Comparison of ENCODE assay signal across 8 cellular contexts in the genomic region with DNA sequence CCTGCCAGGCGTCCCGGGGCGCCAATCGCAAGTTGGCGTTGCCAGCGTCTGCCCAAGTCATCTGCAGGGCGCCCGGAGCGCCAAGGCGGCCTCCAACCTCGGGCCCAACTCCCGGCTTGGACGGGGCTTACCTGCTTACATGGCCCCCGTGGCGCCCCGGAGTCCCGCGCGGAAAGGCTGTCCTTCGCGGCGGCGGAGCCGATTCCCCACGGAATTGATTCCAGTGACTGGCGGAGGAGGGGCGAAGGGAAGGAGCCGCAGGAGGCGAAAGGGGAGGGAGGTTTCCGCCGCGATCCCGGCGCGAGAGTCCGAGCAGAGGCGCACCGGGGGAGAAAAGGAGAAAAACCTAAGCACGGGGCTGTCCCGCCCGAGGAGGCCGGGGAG. TPM values are rescaled to one million over a fixed set of nuclear protein-coding genes. Genes with fewer than 3 reads are reported as not detected.
A peak's percentile ranks its signal among the peaks of the same experiment; 100 is the strongest.
DNase-seq lines count a peak whose midpoint lies in the region; ATAC-seq and TF ChIP-seq lines count a peak whose summit lies in the region.

No MANE protein-coding gene starts in this region.

- H3K36me3 ChIP-seq in RWPE2 (ENCODE audit: low read depth): peaks cover 15% of the 10 kb centered on the region
- no peaks in the 10 kb centered on the region for H3K36me3 ChIP-seq in neural cell (ENCODE audit: insufficient read depth, low read length)

- H3K79me2 ChIP-seq in neural cell (replicated peaks; ENCODE audit: insufficient read depth, low read length): no peaks in the 10 kb centered on the region

- ATAC-seq in RWPE2 (ENCODE audit: low read depth): no peak; the same call in 2 of the 3 replicates
- no peak for ATAC-seq in HG03442 (IDR thresholded peaks at IDR 0.05; ENCODE audit: unreplicated experiment)

- peak; percentile 72 for DNase-seq in NCI-H82 (lab: John Stamatoyannopoulos, UW)
- no peak for DNase-seq in NCI-H82 treated with DMSO at 0.1 percent for 48 hours (lab: John Stamatoyannopoulos, UW; ENCODE audit: unreplicated experiment)
- DNase-seq in RWPE2 (ENCODE audit: low spot score): peak; percentile 30
- DNase-seq in epithelial cell of prostate (ENCODE audit: low read depth, low spot score): no peak
- DNase-seq in cortex of kidney (lab: John Stamatoyannopoulos, UW): no peak
- DNase-seq in hippocampal formation (lab: John Stamatoyannopoulos, UW): no peak

- TF ChIP-seq CTCF in RWPE2 (IDR thresholded peaks at IDR 0.05; ENCODE audit: poor library complexity, severe bottlenecking) (no peak), neural cell (IDR thresholded peaks at IDR 0.05; ENCODE audit: poor library complexity, severe bottlenecking) (no peak)

- no peaks in the 10 kb centered on the region for H3K9me2 ChIP-seq in neural cell (ENCODE audit: insufficient read depth, low read length)

- no peaks in the 10 kb centered on the region for H3K27me3 ChIP-seq in RWPE2 (ENCODE audit: insufficient read depth, poor library complexity, severe bottlenecking)
- H3K27me3 ChIP-seq in neural cell (ENCODE audit: insufficient read depth, low read depth, low read length): peaks cover 32% of the 10 kb centered on the region

- peaks cover 23% of the 10 kb centered on the region for H3K4me1 ChIP-seq in RWPE2 (ENCODE audit: insufficient read depth, poor library complexity, severe bottlenecking)

- no peaks in the 10 kb centered on the region for H4K20me1 ChIP-seq in neural cell (ENCODE audit: insufficient read depth)

- H3K27ac ChIP-seq in RWPE2 (ENCODE audit: poor library complexity, severe bottlenecking): peak overlapping the region; percentile 92
- peak overlapping the region; percentile 97 for H3K27ac ChIP-seq in epithelial cell of prostate
- no peak overlapping the region for H3K27ac ChIP-seq in neural cell (ENCODE audit: low read length)

- no peaks in the 10 kb centered on the region for H3K9me3 ChIP-seq in RWPE2 (ENCODE audit: severe bottlenecking)
- no peaks in the 10 kb centered on the region for H3K9me3 ChIP-seq in neural cell (ENCODE audit: low read length)

- H3K9ac ChIP-seq in neural cell (ENCODE audit: low read length): no peak overlapping the region

- TF ChIP-seq RAD21 in neural cell (conservative IDR thresholded peaks at IDR 0.05): no peak

- peak overlapping the region; percentile 39 for H3K4me2 ChIP-seq in neural cell (ENCODE audit: low read length)

- H2AFZ ChIP-seq in neural cell (ENCODE audit: low read depth, low read length): no peak overlapping the region

- H3K4me3 ChIP-seq in RWPE2 (ENCODE audit: severe bottlenecking) (peak overlapping the region; percentile 85), neural cell (ENCODE audit: low read length) (peak overlapping the region; percentile 74)

- H3F3A ChIP-seq in neural cell (ENCODE audit: insufficient read depth, low read length, poor library complexity, severe bottlenecking): no peaks in the 10 kb centered on the region

- TF ChIP-seq EP300 in neural cell (conservative IDR thresholded peaks at IDR 0.05; ENCODE audit: poor library complexity, severe bottlenecking): no peak

TF ChIP-seq in neural cell, 6 proteins besides CTCF, POLR2A, EP300 and RAD21:
- TF ChIP-seq MXI1 (conservative IDR thresholded peaks at IDR 0.05; ENCODE audit: poor library complexity, severe bottlenecking) (no peak), TAF1 (IDR thresholded peaks at IDR 0.05; ENCODE audit: low read depth) (no peak), EZH2 (IDR thresholded peaks at IDR 0.05; ENCODE audit: borderline replicate concordance, insufficient read depth, low read length, poor library complexity, severe bottlenecking) (peak; percentile 41)
- TF ChIP-seq, protein P1, sequence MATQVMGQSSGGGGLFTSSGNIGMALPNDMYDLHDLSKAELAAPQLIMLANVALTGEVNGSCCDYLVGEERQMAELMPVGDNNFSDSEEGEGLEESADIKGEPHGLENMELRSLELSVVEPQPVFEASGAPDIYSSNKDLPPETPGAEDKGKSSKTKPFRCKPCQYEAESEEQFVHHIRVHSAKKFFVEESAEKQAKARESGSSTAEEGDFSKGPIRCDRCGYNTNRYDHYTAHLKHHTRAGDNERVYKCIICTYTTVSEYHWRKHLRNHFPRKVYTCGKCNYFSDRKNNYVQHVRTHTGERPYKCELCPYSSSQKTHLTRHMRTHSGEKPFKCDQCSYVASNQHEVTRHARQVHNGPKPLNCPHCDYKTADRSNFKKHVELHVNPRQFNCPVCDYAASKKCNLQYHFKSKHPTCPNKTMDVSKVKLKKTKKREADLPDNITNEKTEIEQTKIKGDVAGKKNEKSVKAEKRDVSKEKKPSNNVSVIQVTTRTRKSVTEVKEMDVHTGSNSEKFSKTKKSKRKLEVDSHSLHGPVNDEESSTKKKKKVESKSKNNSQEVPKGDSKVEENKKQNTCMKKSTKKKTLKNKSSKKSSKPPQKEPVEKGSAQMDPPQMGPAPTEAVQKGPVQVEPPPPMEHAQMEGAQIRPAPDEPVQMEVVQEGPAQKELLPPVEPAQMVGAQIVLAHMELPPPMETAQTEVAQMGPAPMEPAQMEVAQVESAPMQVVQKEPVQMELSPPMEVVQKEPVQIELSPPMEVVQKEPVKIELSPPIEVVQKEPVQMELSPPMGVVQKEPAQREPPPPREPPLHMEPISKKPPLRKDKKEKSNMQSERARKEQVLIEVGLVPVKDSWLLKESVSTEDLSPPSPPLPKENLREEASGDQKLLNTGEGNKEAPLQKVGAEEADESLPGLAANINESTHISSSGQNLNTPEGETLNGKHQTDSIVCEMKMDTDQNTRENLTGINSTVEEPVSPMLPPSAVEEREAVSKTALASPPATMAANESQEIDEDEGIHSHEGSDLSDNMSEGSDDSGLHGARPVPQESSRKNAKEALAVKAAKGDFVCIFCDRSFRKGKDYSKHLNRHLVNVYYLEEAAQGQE (IDR thresholded peaks at IDR 0.05; ENCODE audit: borderline replicate concordance): no peak

RNA-seq across cellular contexts. Expression of gene PTPN14, which starts 0.4 kb away (rescaled TPM):
- polyA plus RNA-seq in neural cell: 0.07 and 0.20 TPM in 2 replicates
- 0.23 and 0.24 TPM in 2 replicates for polyA minus RNA-seq in neural cell

RNA-seq across cellular contexts. Expression of gene CENPF, which starts 52.0 kb away (rescaled TPM):
- polyA plus RNA-seq in neural cell: 1.3 and 5.4 TPM in 2 replicates
- polyA minus RNA-seq in neural cell: 6.6 and 8.7 TPM in 2 replicates

Comparison
In these comparisons a context has a peak if more than half of its experiments do, and no peak if none do; other contexts are left out.
1. DNase-seq: peak in NCI-H82 (single experiment) and RWPE2 (single experiment); none in NCI-H82 treated with DMSO at 0.1 percent for 48 hours (single experiment), epithelial cell of prostate (single experiment), cortex of kidney (single experiment) and hippocampal formation (0 of 2).